ENCODE assay signal across 1 cellular context in the genomic region with DNA sequence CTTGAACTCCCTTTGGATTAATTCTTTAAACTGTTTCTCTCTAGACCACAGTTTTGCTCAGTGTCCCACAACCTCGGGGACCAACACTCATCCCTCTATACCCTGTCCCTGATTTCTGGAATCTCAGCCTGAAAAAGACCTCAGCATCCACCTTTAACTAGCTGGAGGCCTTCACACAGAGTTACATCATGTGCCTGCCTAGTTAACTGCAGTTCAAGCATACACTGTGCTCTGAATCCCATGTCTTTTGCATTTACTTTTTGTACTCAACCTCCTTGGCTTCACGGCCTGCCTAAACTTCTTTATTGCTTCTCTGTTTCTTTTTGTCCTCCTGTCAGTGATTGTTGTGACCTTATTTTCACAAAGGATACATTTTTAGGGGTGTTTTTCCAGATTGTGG.
TF ChIP-seq lines count a peak whose summit lies in the region.

No MANE protein-coding gene starts in this region.

TF ChIP-seq in GM23338, 12 proteins besides CTCF, POLR2A, EP300 and RAD21 (continued from another document):
- TF ChIP-seq, protein P1, sequence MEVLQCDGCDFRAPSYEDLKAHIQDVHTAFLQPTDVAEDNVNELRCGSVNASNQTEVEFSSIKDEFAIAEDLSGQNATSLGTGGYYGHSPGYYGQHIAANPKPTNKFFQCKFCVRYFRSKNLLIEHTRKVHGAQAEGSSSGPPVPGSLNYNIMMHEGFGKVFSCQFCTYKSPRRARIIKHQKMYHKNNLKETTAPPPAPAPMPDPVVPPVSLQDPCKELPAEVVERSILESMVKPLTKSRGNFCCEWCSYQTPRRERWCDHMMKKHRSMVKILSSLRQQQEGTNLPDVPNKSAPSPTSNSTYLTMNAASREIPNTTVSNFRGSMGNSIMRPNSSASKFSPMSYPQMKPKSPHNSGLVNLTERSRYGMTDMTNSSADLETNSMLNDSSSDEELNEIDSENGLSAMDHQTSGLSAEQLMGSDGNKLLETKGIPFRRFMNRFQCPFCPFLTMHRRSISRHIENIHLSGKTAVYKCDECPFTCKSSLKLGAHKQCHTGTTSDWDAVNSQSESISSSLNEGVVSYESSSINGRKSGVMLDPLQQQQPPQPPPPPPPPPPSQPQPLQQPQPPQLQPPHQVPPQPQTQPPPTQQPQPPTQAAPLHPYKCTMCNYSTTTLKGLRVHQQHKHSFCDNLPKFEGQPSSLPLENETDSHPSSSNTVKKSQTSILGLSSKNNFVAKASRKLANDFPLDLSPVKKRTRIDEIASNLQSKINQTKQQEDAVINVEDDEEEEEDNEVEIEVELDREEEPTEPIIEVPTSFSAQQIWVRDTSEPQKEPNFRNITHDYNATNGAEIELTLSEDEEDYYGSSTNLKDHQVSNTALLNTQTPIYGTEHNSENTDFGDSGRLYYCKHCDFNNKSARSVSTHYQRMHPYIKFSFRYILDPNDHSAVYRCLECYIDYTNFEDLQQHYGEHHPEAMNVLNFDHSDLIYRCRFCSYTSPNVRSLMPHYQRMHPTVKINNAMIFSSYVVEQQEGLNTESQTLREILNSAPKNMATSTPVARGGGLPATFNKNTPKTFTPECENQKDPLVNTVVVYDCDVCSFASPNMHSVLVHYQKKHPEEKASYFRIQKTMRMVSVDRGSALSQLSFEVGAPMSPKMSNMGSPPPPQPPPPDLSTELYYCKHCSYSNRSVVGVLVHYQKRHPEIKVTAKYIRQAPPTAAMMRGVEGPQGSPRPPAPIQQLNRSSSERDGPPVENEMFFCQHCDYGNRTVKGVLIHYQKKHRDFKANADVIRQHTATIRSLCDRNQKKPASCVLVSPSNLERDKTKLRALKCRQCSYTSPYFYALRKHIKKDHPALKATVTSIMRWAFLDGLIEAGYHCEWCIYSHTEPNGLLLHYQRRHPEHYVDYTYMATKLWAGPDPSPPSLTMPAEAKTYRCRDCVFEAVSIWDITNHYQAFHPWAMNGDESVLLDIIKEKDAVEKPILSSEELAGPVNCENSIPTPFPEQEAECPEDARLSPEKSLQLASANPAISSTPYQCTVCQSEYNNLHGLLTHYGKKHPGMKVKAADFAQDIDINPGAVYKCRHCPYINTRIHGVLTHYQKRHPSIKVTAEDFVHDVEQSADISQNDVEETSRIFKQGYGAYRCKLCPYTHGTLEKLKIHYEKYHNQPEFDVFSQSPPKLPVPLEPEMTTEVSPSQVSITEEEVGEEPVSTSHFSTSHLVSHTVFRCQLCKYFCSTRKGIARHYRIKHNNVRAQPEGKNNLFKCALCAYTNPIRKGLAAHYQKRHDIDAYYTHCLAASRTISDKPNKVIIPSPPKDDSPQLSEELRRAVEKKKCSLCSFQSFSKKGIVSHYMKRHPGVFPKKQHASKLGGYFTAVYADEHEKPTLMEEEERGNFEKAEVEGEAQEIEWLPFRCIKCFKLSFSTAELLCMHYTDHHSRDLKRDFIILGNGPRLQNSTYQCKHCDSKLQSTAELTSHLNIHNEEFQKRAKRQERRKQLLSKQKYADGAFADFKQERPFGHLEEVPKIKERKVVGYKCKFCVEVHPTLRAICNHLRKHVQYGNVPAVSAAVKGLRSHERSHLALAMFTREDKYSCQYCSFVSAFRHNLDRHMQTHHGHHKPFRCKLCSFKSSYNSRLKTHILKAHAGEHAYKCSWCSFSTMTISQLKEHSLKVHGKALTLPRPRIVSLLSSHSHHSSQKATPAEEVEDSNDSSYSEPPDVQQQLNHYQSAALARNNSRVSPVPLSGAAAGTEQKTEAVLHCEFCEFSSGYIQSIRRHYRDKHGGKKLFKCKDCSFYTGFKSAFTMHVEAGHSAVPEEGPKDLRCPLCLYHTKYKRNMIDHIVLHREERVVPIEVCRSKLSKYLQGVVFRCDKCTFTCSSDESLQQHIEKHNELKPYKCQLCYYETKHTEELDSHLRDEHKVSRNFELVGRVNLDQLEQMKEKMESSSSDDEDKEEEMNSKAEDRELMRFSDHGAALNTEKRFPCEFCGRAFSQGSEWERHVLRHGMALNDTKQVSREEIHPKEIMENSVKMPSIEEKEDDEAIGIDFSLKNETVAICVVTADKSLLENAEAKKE (CRISPR knock-in tag; IDR thresholded peaks at IDR 0.05): no peak
- TF ChIP-seq ZNF114 (CRISPR knock-in tag; IDR thresholded peaks at IDR 0.05): no peak
